ENCODE assay signal across 7 cellular contexts in the genomic region with DNA sequence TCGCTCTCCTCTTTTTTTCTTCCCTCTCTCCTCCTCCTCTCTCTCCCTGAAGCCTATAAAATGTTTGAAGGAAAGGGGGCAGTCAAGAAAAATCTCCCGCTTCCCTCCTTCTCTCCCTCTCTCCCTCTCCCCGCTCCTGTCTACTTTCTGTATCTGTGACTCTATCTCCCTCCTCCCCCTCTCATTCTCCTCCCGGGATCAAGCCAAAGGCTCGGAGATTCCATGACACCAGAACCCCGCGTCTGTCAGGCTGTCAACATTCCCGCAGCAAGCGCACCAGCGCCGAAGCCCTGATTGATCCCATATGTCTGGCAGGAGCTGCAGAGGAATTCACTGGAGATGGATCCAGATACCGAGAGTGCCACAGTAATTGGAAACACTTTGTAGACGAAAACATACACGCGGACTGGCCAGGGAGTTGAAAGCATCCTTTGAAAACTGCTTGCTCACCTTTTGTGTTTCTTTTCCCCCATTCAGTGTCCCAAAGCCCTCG. TPM values are rescaled to one million over a fixed set of nuclear protein-coding genes. Genes with fewer than 3 reads are reported as not detected.
DNase-seq lines count a peak whose midpoint lies in the region; ATAC-seq and TF ChIP-seq lines count a peak whose summit lies in the region.

No MANE protein-coding gene starts in this region.

- H3K27me3 Mint-ChIP-seq in chondrocyte (ENCODE audit: low read depth) = peaks cover 2% of the 10 kb centered on the region

- no peaks in the 10 kb centered on the region for H3K36me3 ChIP-seq in HUES48 (ENCODE audit: control insufficient read depth, insufficient read depth, low read length)
- no peaks in the 10 kb centered on the region for H3K36me3 ChIP-seq in left lung
- no peaks in the 10 kb centered on the region for H3K36me3 ChIP-seq in testis (ENCODE audit: low read depth, missing control alignments)

- WGBS in testis, 2 donors = 1 to 2% methylated on average over 12 to 16 of the region's 16 CpGs

- H3K4me3 Mint-ChIP-seq in chondrocyte (ENCODE audit: unreplicated experiment) = peak overlapping the region; percentile 93

- peaks cover 28% of the 10 kb centered on the region for H3K4me1 Mint-ChIP-seq in chondrocyte (ENCODE audit: low read depth)

- intact Hi-C loops in left lung (cut with DNase I) (no loop called here), testis (cut with DNase I; ENCODE audit: low total_unique reads) (no loop called here)

- peak overlapping the region; percentile 42; the same call in 1 of the 2 replicates for H3K9ac ChIP-seq in HUES48 (ENCODE audit: low read depth, low read length)

- H3K27me3 ChIP-seq in HUES48 (ENCODE audit: control insufficient read depth, insufficient read depth, low read length) = peaks cover 56% of the 10 kb centered on the region
- H3K27me3 ChIP-seq in left lung = peaks cover 32 to 62% of the 10 kb centered on the region in 2 donors
- H3K27me3 ChIP-seq in testis = no peaks in the 10 kb centered on the region

- DNase-seq in chondrocyte (ENCODE audit: low spot score) (no peak), left lung (peak in 1 of 2 donors; percentile 36), testis (peak; percentile 20), NCI-H2029 treated with DMSO at 0.1 percent for 48 hours (lab: John Stamatoyannopoulos, UW) (no peak), D341Med (ENCODE audit: low spot score) (no peak)

- TF ChIP-seq CTCF in chondrocyte (IDR thresholded peaks at IDR 0.05) (peak; percentile 36), left lung (IDR thresholded peaks at IDR 0.05) (no peak), testis (IDR thresholded peaks at IDR 0.05) (no peak)

- H3K27ac ChIP-seq in HUES48 (ENCODE audit: low read depth, low read length) (no peak overlapping the region), left lung (peak overlapping the region; percentile 73 to 81), testis (peak overlapping the region in 1 of 2 donors; percentile 71)

- ATAC-seq in left lung = peak; percentile 18
- no peak for ATAC-seq in HG03571 (IDR thresholded peaks at IDR 0.05; ENCODE audit: unreplicated experiment)

- no peaks in the 10 kb centered on the region for H3K9me3 ChIP-seq in HUES48 (ENCODE audit: control insufficient read depth, insufficient read depth, low read length)
- H3K9me3 ChIP-seq in left lung = no peaks in the 10 kb centered on the region
- no peaks in the 10 kb centered on the region for H3K9me3 ChIP-seq in testis

- no peaks in the 10 kb centered on the region for H3K36me3 Mint-ChIP-seq in chondrocyte (ENCODE audit: low read depth)

- no peak for TF ChIP-seq POLR2A in testis (IDR thresholded peaks at IDR 0.05)

- H3K27ac Mint-ChIP-seq in chondrocyte (ENCODE audit: unreplicated experiment) = peak overlapping the region; percentile 8

- H3K9me3 Mint-ChIP-seq in chondrocyte (ENCODE audit: low read depth) = peaks cover 2% of the 10 kb centered on the region

- H3K4me1 ChIP-seq in HUES48 (ENCODE audit: control insufficient read depth, insufficient read depth, low read length) (peaks cover 23% of the 10 kb centered on the region), left lung (peaks cover 0 to 9% of the 10 kb centered on the region in 2 donors), testis (no peaks in the 10 kb centered on the region)

- H3K4me3 ChIP-seq in HUES48 (ENCODE audit: low read depth, low read length) = peak overlapping the region; percentile 71
- H3K4me3 ChIP-seq in left lung = peak overlapping the region; percentile 40 to 55
- H3K4me3 ChIP-seq in testis = peak overlapping the region; percentile 54 to 57

RNA-seq across cellular contexts. Expression of gene SVEP1, which starts 0.3 kb away (rescaled TPM):
- total RNA-seq in chondrocyte (0.72 to 2.0 TPM (median 0.90 TPM) in 3 replicates), left lung (10 to 100 TPM; 24.2 to 36.2 TPM), testis (1 to 10 TPM; 4.6 to 6.9 TPM)
- 7.9 TPM for polyA plus RNA-seq in testis (ENCODE audit: insufficient read depth, low read depth, low replicate concordance)
